2 cellular contexts compared by ENCODE assay signal in the genomic region with DNA sequence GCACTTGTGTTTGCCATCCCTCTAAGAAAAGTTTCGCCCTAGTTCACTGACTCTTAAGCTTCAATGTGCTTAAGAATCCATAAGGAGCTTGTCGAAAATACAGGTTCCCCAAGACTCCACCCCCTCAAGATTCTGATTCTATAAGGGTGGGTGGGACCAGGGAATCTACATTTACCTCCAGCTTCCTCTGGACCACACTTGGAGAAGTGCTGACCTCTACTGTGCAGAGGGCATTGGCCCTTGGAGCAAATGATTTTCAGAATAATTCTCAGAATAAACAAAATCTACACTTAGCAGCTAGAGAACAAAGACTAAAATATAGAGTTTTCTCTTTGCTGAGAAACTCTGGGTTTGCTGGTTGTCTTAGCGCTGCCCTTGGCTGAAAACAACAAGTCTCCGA.
TF ChIP-seq lines count a peak whose summit lies in the region.

No MANE protein-coding gene starts in this region.

TF ChIP-seq in SK-N-SH, 30 proteins besides CTCF, POLR2A, EP300 and RAD21:
- TF ChIP-seq, protein P1, sequence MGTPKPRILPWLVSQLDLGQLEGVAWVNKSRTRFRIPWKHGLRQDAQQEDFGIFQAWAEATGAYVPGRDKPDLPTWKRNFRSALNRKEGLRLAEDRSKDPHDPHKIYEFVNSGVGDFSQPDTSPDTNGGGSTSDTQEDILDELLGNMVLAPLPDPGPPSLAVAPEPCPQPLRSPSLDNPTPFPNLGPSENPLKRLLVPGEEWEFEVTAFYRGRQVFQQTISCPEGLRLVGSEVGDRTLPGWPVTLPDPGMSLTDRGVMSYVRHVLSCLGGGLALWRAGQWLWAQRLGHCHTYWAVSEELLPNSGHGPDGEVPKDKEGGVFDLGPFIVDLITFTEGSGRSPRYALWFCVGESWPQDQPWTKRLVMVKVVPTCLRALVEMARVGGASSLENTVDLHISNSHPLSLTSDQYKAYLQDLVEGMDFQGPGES (IDR thresholded peaks at IDR 0.05; ENCODE audit: low read depth, low read length) = no peak
- TF ChIP-seq YY1 (IDR thresholded peaks at IDR 0.05; ENCODE audit: low read depth) (no peak), TEAD4 (IDR thresholded peaks at IDR 0.05; ENCODE audit: borderline replicate concordance, insufficient read depth) (no peak), SIN3A (IDR thresholded peaks at IDR 0.05; ENCODE audit: borderline replicate concordance, low read depth, low read length) (no peak), MXI1 (IDR thresholded peaks at IDR 0.05; ENCODE audit: low read depth, low read length) (no peak), GATA2 (CRISPR knock-in tag; IDR thresholded peaks at IDR 0.05) (no peak), NRF1 (IDR thresholded peaks at IDR 0.05; ENCODE audit: low read depth, low read length) (no peak), TCF12 (IDR thresholded peaks at IDR 0.05) (no peak), TAF1 (IDR thresholded peaks at IDR 0.05; ENCODE audit: borderline replicate concordance, low read depth, low read length) (no peak), JUND (IDR thresholded peaks at IDR 0.05) (no peak), EZH2phosphoT487 (IDR thresholded peaks at IDR 0.05; ENCODE audit: borderline replicate concordance, low read depth) (no peak), POLR2AphosphoS5 (IDR thresholded peaks at IDR 0.05; ENCODE audit: low read depth, low read length) (no peak), GABPA (IDR thresholded peaks at IDR 0.05; ENCODE audit: low read depth) (no peak), RCOR1 (IDR thresholded peaks at IDR 0.05; ENCODE audit: low read length) (no peak), FOSL2 (IDR thresholded peaks at IDR 0.05; ENCODE audit: borderline replicate concordance, low read depth) (no peak), FOXM1 (IDR thresholded peaks at IDR 0.05; ENCODE audit: low read depth) (no peak), RFX5 (IDR thresholded peaks at IDR 0.05; ENCODE audit: low read length) (no peak)
- TF ChIP-seq, protein P2, sequence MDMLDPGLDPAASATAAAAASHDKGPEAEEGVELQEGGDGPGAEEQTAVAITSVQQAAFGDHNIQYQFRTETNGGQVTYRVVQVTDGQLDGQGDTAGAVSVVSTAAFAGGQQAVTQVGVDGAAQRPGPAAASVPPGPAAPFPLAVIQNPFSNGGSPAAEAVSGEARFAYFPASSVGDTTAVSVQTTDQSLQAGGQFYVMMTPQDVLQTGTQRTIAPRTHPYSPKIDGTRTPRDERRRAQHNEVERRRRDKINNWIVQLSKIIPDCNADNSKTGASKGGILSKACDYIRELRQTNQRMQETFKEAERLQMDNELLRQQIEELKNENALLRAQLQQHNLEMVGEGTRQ (IDR thresholded peaks at IDR 0.05; ENCODE audit: borderline replicate concordance, low read depth, low read length) = no peak
- TF ChIP-seq, protein P3, sequence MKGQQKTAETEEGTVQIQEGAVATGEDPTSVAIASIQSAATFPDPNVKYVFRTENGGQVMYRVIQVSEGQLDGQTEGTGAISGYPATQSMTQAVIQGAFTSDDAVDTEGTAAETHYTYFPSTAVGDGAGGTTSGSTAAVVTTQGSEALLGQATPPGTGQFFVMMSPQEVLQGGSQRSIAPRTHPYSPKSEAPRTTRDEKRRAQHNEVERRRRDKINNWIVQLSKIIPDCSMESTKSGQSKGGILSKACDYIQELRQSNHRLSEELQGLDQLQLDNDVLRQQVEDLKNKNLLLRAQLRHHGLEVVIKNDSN (IDR thresholded peaks at IDR 0.05; ENCODE audit: borderline replicate concordance, low read depth) = no peak
- TF ChIP-seq, protein P4, sequence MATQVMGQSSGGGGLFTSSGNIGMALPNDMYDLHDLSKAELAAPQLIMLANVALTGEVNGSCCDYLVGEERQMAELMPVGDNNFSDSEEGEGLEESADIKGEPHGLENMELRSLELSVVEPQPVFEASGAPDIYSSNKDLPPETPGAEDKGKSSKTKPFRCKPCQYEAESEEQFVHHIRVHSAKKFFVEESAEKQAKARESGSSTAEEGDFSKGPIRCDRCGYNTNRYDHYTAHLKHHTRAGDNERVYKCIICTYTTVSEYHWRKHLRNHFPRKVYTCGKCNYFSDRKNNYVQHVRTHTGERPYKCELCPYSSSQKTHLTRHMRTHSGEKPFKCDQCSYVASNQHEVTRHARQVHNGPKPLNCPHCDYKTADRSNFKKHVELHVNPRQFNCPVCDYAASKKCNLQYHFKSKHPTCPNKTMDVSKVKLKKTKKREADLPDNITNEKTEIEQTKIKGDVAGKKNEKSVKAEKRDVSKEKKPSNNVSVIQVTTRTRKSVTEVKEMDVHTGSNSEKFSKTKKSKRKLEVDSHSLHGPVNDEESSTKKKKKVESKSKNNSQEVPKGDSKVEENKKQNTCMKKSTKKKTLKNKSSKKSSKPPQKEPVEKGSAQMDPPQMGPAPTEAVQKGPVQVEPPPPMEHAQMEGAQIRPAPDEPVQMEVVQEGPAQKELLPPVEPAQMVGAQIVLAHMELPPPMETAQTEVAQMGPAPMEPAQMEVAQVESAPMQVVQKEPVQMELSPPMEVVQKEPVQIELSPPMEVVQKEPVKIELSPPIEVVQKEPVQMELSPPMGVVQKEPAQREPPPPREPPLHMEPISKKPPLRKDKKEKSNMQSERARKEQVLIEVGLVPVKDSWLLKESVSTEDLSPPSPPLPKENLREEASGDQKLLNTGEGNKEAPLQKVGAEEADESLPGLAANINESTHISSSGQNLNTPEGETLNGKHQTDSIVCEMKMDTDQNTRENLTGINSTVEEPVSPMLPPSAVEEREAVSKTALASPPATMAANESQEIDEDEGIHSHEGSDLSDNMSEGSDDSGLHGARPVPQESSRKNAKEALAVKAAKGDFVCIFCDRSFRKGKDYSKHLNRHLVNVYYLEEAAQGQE (IDR thresholded peaks at IDR 0.05; ENCODE audit: low read depth, low read length) = no peak

TF ChIP-seq in SK-N-SH treated with all-trans-retinoic acid at 6 μM for 48 hours, 23 proteins besides CTCF, POLR2A, EP300 and RAD21:
- TF ChIP-seq TCF4 (CRISPR knock-in tag; IDR thresholded peaks at IDR 0.05; ENCODE audit: borderline replicate concordance) (no peak), ZNF70 (CRISPR knock-in tag; IDR thresholded peaks at IDR 0.05) (no peak), GLIS3 (CRISPR knock-in tag; IDR thresholded peaks at IDR 0.05) (no peak), ISL1 (CRISPR knock-in tag; IDR thresholded peaks at IDR 0.05) (no peak)
